In the genomic region with DNA sequence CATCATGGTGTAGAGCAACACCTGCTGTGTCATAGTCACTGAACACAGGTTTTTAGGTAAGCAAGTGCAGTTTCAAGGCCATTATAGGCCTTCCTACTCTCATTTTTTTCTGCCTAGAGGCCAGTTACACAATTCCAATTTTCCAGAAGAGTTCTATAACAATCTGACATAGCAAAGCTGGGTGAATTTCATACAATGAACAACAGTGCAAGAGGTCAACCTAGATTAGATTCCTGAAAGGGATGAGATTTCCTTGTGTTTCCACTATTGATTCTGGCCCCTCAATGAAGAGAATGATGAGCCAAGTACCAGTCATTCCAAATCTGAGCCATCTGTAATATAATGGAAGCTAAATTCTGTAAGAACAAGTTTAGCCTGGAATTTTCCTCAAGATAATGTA, we compare ENCODE assay signal across 2 cellular contexts.
TF ChIP-seq lines count a peak whose summit lies in the region.

No MANE protein-coding gene starts in this region.

TF ChIP-seq in H1, 55 proteins besides CTCF, POLR2A, EP300 and RAD21:
- TF ChIP-seq NRF1 (IDR thresholded peaks at IDR 0.05; ENCODE audit: low read depth, low read length) (no peak), SP4 (IDR thresholded peaks at IDR 0.05; ENCODE audit: low read length) (no peak), KDM4A (IDR thresholded peaks at IDR 0.05; ENCODE audit: low read depth, low read length, severe bottlenecking) (no peak), CHD2 (IDR thresholded peaks at IDR 0.05; ENCODE audit: low read length) (no peak), NANOG (IDR thresholded peaks at IDR 0.05; ENCODE audit: insufficient read depth, low read depth, low read length, poor library complexity, severe bottlenecking) (no peak), RBBP5 (IDR thresholded peaks at IDR 0.05; ENCODE audit: borderline replicate concordance, low read depth, low read length) (no peak), POU5F1 (IDR thresholded peaks at IDR 0.05; ENCODE audit: low read depth, low read length) (no peak), TCF12 (IDR thresholded peaks at IDR 0.05; ENCODE audit: low read depth, low read length) (no peak), GTF2F1 (IDR thresholded peaks at IDR 0.05; ENCODE audit: borderline replicate concordance, low read depth, low read length) (no peak)
- TF ChIP-seq, protein P1, sequence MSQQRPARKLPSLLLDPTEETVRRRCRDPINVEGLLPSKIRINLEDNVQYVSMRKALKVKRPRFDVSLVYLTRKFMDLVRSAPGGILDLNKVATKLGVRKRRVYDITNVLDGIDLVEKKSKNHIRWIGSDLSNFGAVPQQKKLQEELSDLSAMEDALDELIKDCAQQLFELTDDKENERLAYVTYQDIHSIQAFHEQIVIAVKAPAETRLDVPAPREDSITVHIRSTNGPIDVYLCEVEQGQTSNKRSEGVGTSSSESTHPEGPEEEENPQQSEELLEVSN (IDR thresholded peaks at IDR 0.05) = no peak

TF ChIP-seq in GM23338, 12 proteins besides CTCF, POLR2A, EP300 and RAD21:
- TF ChIP-seq EZH2phosphoT487 (IDR thresholded peaks at IDR 0.05; ENCODE audit: unreplicated experiment) (no peak), JUNB (IDR thresholded peaks at IDR 0.05; ENCODE audit: unreplicated experiment) (no peak), ZNF114 (CRISPR knock-in tag; IDR thresholded peaks at IDR 0.05) (no peak), EZH2 (IDR thresholded peaks at IDR 0.05; ENCODE audit: low read depth, unreplicated experiment) (no peak), ZNF331 (CRISPR knock-in tag; IDR thresholded peaks at IDR 0.05; ENCODE audit: low read depth) (no peak), CREB1 (CRISPR knock-in tag; IDR thresholded peaks at IDR 0.05; ENCODE audit: low read depth) (no peak), NANOG (IDR thresholded peaks at IDR 0.05; ENCODE audit: borderline replicate concordance) (no peak), STAT1 (IDR thresholded peaks at IDR 0.05; ENCODE audit: unreplicated experiment) (no peak), POLR2AphosphoS5 (IDR thresholded peaks at IDR 0.05; ENCODE audit: low read depth) (no peak)
- TF ChIP-seq, protein P2, sequence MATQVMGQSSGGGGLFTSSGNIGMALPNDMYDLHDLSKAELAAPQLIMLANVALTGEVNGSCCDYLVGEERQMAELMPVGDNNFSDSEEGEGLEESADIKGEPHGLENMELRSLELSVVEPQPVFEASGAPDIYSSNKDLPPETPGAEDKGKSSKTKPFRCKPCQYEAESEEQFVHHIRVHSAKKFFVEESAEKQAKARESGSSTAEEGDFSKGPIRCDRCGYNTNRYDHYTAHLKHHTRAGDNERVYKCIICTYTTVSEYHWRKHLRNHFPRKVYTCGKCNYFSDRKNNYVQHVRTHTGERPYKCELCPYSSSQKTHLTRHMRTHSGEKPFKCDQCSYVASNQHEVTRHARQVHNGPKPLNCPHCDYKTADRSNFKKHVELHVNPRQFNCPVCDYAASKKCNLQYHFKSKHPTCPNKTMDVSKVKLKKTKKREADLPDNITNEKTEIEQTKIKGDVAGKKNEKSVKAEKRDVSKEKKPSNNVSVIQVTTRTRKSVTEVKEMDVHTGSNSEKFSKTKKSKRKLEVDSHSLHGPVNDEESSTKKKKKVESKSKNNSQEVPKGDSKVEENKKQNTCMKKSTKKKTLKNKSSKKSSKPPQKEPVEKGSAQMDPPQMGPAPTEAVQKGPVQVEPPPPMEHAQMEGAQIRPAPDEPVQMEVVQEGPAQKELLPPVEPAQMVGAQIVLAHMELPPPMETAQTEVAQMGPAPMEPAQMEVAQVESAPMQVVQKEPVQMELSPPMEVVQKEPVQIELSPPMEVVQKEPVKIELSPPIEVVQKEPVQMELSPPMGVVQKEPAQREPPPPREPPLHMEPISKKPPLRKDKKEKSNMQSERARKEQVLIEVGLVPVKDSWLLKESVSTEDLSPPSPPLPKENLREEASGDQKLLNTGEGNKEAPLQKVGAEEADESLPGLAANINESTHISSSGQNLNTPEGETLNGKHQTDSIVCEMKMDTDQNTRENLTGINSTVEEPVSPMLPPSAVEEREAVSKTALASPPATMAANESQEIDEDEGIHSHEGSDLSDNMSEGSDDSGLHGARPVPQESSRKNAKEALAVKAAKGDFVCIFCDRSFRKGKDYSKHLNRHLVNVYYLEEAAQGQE (IDR thresholded peaks at IDR 0.05; ENCODE audit: unreplicated experiment) = no peak
- TF ChIP-seq, protein P3, sequence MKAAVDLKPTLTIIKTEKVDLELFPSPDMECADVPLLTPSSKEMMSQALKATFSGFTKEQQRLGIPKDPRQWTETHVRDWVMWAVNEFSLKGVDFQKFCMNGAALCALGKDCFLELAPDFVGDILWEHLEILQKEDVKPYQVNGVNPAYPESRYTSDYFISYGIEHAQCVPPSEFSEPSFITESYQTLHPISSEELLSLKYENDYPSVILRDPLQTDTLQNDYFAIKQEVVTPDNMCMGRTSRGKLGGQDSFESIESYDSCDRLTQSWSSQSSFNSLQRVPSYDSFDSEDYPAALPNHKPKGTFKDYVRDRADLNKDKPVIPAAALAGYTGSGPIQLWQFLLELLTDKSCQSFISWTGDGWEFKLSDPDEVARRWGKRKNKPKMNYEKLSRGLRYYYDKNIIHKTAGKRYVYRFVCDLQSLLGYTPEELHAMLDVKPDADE (IDR thresholded peaks at IDR 0.05) = no peak
- TF ChIP-seq, protein P4, sequence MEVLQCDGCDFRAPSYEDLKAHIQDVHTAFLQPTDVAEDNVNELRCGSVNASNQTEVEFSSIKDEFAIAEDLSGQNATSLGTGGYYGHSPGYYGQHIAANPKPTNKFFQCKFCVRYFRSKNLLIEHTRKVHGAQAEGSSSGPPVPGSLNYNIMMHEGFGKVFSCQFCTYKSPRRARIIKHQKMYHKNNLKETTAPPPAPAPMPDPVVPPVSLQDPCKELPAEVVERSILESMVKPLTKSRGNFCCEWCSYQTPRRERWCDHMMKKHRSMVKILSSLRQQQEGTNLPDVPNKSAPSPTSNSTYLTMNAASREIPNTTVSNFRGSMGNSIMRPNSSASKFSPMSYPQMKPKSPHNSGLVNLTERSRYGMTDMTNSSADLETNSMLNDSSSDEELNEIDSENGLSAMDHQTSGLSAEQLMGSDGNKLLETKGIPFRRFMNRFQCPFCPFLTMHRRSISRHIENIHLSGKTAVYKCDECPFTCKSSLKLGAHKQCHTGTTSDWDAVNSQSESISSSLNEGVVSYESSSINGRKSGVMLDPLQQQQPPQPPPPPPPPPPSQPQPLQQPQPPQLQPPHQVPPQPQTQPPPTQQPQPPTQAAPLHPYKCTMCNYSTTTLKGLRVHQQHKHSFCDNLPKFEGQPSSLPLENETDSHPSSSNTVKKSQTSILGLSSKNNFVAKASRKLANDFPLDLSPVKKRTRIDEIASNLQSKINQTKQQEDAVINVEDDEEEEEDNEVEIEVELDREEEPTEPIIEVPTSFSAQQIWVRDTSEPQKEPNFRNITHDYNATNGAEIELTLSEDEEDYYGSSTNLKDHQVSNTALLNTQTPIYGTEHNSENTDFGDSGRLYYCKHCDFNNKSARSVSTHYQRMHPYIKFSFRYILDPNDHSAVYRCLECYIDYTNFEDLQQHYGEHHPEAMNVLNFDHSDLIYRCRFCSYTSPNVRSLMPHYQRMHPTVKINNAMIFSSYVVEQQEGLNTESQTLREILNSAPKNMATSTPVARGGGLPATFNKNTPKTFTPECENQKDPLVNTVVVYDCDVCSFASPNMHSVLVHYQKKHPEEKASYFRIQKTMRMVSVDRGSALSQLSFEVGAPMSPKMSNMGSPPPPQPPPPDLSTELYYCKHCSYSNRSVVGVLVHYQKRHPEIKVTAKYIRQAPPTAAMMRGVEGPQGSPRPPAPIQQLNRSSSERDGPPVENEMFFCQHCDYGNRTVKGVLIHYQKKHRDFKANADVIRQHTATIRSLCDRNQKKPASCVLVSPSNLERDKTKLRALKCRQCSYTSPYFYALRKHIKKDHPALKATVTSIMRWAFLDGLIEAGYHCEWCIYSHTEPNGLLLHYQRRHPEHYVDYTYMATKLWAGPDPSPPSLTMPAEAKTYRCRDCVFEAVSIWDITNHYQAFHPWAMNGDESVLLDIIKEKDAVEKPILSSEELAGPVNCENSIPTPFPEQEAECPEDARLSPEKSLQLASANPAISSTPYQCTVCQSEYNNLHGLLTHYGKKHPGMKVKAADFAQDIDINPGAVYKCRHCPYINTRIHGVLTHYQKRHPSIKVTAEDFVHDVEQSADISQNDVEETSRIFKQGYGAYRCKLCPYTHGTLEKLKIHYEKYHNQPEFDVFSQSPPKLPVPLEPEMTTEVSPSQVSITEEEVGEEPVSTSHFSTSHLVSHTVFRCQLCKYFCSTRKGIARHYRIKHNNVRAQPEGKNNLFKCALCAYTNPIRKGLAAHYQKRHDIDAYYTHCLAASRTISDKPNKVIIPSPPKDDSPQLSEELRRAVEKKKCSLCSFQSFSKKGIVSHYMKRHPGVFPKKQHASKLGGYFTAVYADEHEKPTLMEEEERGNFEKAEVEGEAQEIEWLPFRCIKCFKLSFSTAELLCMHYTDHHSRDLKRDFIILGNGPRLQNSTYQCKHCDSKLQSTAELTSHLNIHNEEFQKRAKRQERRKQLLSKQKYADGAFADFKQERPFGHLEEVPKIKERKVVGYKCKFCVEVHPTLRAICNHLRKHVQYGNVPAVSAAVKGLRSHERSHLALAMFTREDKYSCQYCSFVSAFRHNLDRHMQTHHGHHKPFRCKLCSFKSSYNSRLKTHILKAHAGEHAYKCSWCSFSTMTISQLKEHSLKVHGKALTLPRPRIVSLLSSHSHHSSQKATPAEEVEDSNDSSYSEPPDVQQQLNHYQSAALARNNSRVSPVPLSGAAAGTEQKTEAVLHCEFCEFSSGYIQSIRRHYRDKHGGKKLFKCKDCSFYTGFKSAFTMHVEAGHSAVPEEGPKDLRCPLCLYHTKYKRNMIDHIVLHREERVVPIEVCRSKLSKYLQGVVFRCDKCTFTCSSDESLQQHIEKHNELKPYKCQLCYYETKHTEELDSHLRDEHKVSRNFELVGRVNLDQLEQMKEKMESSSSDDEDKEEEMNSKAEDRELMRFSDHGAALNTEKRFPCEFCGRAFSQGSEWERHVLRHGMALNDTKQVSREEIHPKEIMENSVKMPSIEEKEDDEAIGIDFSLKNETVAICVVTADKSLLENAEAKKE (CRISPR knock-in tag; IDR thresholded peaks at IDR 0.05) = no peak
